Comparison of ENCODE assay signal across 1 cellular context in genomic region chr1:42735477-42736105, GRCh38.
TF ChIP-seq lines count a peak whose summit lies in the region.

No MANE protein-coding gene starts in this region.

TF ChIP-seq in K562, 482 proteins besides CTCF, POLR2A, EP300 and RAD21:
- TF ChIP-seq EGR1 (conservative IDR thresholded peaks at IDR 0.05) (peak; percentile 84), NEUROD1 (IDR thresholded peaks at IDR 0.05; ENCODE audit: borderline replicate concordance, low read depth, low read length, partially characterized antibody) (no peak)
TF ChIP-seq in K562: peak in this region for 1.
